In the genomic region with DNA sequence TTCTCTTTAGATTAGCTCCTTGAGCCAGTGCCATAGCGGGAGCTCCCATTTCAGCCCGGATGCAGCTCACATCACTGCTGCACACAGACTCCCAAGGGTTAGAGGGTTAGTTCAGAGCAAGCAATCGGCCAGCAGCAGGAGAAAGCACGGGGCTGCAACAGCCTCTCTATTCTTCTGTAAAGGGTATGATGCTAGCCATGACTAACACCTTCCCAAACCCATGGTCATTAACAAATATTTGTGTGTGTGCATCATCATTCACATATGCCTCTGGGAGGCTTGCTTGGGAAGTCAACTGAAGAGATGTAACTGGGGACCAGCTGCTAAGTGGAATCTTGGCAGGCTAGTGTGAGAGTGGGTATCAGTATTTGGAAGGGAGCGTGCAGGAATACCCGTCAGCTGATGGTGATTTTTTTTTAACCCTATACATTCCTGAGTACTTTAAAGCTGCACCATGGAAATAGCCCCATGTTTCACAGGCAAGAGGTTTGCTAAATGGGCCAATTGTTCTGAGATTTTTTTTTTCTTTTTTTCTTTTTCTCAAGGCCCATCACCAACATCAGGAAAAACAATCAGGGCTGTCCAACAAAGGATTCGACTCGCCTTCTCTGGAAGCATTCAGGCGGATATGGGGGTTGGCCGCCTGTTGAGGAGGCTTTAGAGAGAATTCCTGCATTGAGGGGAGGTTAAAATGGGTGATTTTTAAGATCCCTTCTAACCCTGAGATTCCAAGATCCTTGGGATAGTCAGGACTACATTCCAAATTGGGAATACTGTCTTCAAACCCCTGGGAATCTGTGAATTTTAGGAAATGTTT, we compare ENCODE assay signal across 8 cellular contexts. TPM values are rescaled to one million over a fixed set of nuclear protein-coding genes. Genes with fewer than 3 reads are reported as not detected.
DNase-seq lines count a peak whose midpoint lies in the region; ATAC-seq, FAIRE-seq and TF ChIP-seq lines count a peak whose summit lies in the region.

No MANE protein-coding gene starts in this region.

- peak; percentile 95 for FAIRE-seq in RCC 7860 (lab: Jason Lieb, UNC)

- no peaks in the 10 kb centered on the region for H3K9me3 Mint-ChIP-seq in activated T-helper 1 cell treated with anti-CD3 and anti-CD28 coated beads, Interleukin-12 subunit alpha, Interleukin-12 subunit beta, Interleukin-2, Interleukin-4 antibody, amounts not matched to agents 30 ng/mL and 10 ng/mL and 1 ng/mL, durations not matched to agents 14 hours and 24 hours and 36 hours

- no peaks in the 10 kb centered on the region for H3K27me3 ChIP-seq in mucosa of rectum (ENCODE audit: control insufficient read depth in 2 of 2, insufficient read depth in 2 of 2, low read length in 2 of 2)

- TF ChIP-seq CTCF in AG09319 (IDR thresholded peaks at IDR 0.05; ENCODE audit: low read depth, low read length) (no peak), fibroblast of mammary gland (conservative IDR thresholded peaks at IDR 0.05; ENCODE audit: control insufficient read depth, insufficient read depth, low read depth, low read length) (no peak)

- H3K27ac Mint-ChIP-seq in activated T-helper 1 cell treated with anti-CD3 and anti-CD28 coated beads, Interleukin-12 subunit alpha, Interleukin-12 subunit beta, Interleukin-2, Interleukin-4 antibody, amounts not matched to agents 30 ng/mL and 10 ng/mL and 1 ng/mL, durations not matched to agents 14 hours and 24 hours and 36 hours = no peak overlapping the region
- H3K27ac Mint-ChIP-seq in T-helper 17 cell = no peak overlapping the region

- H3K27me3 Mint-ChIP-seq in activated T-helper 1 cell treated with anti-CD3 and anti-CD28 coated beads, Interleukin-12 subunit alpha, Interleukin-12 subunit beta, Interleukin-2, Interleukin-4 antibody, amounts not matched to agents 30 ng/mL and 10 ng/mL and 1 ng/mL, durations not matched to agents 14 hours and 24 hours and 36 hours (ENCODE audit: insufficient read depth) = peaks cover 6% of the 10 kb centered on the region
- no peaks in the 10 kb centered on the region for H3K27me3 Mint-ChIP-seq in T-helper 17 cell

- H3K9me3 ChIP-seq in mucosa of rectum (ENCODE audit: control insufficient read depth in 2 of 2, low read length in 2 of 2) (no peaks in the 10 kb centered on the region), T-helper 17 cell (ENCODE audit: control insufficient read depth, low read length, poor library complexity, severe bottlenecking) (no peaks in the 10 kb centered on the region)

- no peak overlapping the region for H3K4me3 Mint-ChIP-seq in activated T-helper 1 cell treated with anti-CD3 and anti-CD28 coated beads, Interleukin-12 subunit alpha, Interleukin-12 subunit beta, Interleukin-2, Interleukin-4 antibody, amounts not matched to agents 30 ng/mL and 10 ng/mL and 1 ng/mL, durations not matched to agents 14 hours and 24 hours and 36 hours
- no peak overlapping the region for H3K4me3 Mint-ChIP-seq in T-helper 17 cell

- peaks cover 31% of the 10 kb centered on the region for H3K36me3 Mint-ChIP-seq in activated T-helper 1 cell treated with anti-CD3 and anti-CD28 coated beads, Interleukin-12 subunit alpha, Interleukin-12 subunit beta, Interleukin-2, Interleukin-4 antibody, amounts not matched to agents 30 ng/mL and 10 ng/mL and 1 ng/mL, durations not matched to agents 14 hours and 24 hours and 36 hours (ENCODE audit: low read depth)
- H3K36me3 Mint-ChIP-seq in T-helper 17 cell (ENCODE audit: low read depth) = peaks cover 2% of the 10 kb centered on the region

- H3K4me3 ChIP-seq in fibroblast of mammary gland (ENCODE audit: control insufficient read depth, low read depth, low read length) (peak overlapping the region; percentile 43), mucosa of rectum (ENCODE audit: low read length in 2 of 2) (peak overlapping the region; percentile 3 to 21)

- H3K36me3 ChIP-seq in mucosa of rectum (ENCODE audit: control insufficient read depth in 2 of 2, insufficient read depth in 2 of 2, low read length in 2 of 2) = peaks cover 7 to 8% of the 10 kb centered on the region in 2 donors

- no peaks in the 10 kb centered on the region for H3K4me1 Mint-ChIP-seq in activated T-helper 1 cell treated with anti-CD3 and anti-CD28 coated beads, Interleukin-12 subunit alpha, Interleukin-12 subunit beta, Interleukin-2, Interleukin-4 antibody, amounts not matched to agents 30 ng/mL and 10 ng/mL and 1 ng/mL, durations not matched to agents 14 hours and 24 hours and 36 hours (ENCODE audit: low read depth)
- peaks cover 5% of the 10 kb centered on the region for H3K4me1 Mint-ChIP-seq in T-helper 17 cell

- H3K27ac ChIP-seq in mucosa of rectum (ENCODE audit: low read depth in 2 of 2, low read length in 2 of 2) = peak overlapping the region in 1 of 2 donors; percentile 32

- intact Hi-C loops in activated T-helper 1 cell treated with anti-CD3 and anti-CD28 coated beads, Interleukin-12 subunit alpha, Interleukin-12 subunit beta, Interleukin-2, Interleukin-4 antibody, amounts not matched to agents 30 ng/mL and 10 ng/mL and 1 ng/mL, durations not matched to agents 14 hours and 24 hours and 36 hours (cut with micrococcal nuclease) = no loop called here

- no peak overlapping the region for H3K9ac ChIP-seq in mucosa of rectum (ENCODE audit: low read depth in 1 of 2, low read length in 2 of 2)

- ATAC-seq in T-helper 17 cell (no peak), GM19467 (IDR thresholded peaks at IDR 0.05; ENCODE audit: unreplicated experiment) (no peak)

- DNase-seq in AG09319 (ENCODE audit: extremely low read depth, low read depth) (peak; percentile 86), RCC 7860 (ENCODE audit: low spot score) (peak; percentile 97), fibroblast of mammary gland (ENCODE audit: low read depth) (peak; percentile 99), NCI-H524 (lab: John Stamatoyannopoulos, UW) (no peak), T-helper 17 cell (no peak)
- no peak for DNase-seq in activated T-helper 1 cell treated with anti-CD3 and anti-CD28 coated beads, Interleukin-12 subunit alpha, Interleukin-12 subunit beta, Interleukin-2, Interleukin-4 antibody, amounts not matched to agents 30 ng/mL and 10 ng/mL and 1 ng/mL, durations not matched to agents 14 hours and 24 hours and 36 hours (ENCODE audit: low spot score)

- no peaks in the 10 kb centered on the region for H3K4me1 ChIP-seq in mucosa of rectum (ENCODE audit: control insufficient read depth in 2 of 2, insufficient read depth in 2 of 2, low read length in 2 of 2)

RNA-seq across cellular contexts. Expression of gene CCDC89, which starts 33.2 kb away (rescaled TPM):
- 0.39 and 0.62 TPM in 2 replicates for total RNA-seq in activated T-helper 1 cell treated with anti-CD3 and anti-CD28 coated beads, Interleukin-12 subunit alpha, Interleukin-12 subunit beta, Interleukin-2, Interleukin-4 antibody, amounts not matched to agents 30 ng/mL and 10 ng/mL and 1 ng/mL, durations not matched to agents 14 hours and 24 hours and 36 hours
- total RNA-seq in T-helper 17 cell = under 1 TPM; 0.27 to 0.47 TPM

RNA-seq across cellular contexts. Expression of gene CREBZF, which starts 54.3 kb away (rescaled TPM):
- total RNA-seq in activated T-helper 1 cell treated with anti-CD3 and anti-CD28 coated beads, Interleukin-12 subunit alpha, Interleukin-12 subunit beta, Interleukin-2, Interleukin-4 antibody, amounts not matched to agents 30 ng/mL and 10 ng/mL and 1 ng/mL, durations not matched to agents 14 hours and 24 hours and 36 hours = 52.0 and 55.9 TPM in 2 replicates
- total RNA-seq in T-helper 17 cell = 10 to 100 TPM; 46.6 to 50.5 TPM

Comparison
In these comparisons a context has a peak if more than half of its experiments do, and no peak if none do; other contexts are left out.
1. DNase-seq: peak in AG09319 (single experiment), RCC 7860 (single experiment) and fibroblast of mammary gland (single experiment); none in NCI-H524 (0 of 2), activated T-helper 1 cell treated with anti-CD3 and anti-CD28 coated beads, Interleukin-12 subunit alpha, Interleukin-12 subunit beta, Interleukin-2, Interleukin-4 antibody, amounts not matched to agents 30 ng/mL and 10 ng/mL and 1 ng/mL, durations not matched to agents 14 hours and 24 hours and 36 hours (single experiment) and T-helper 17 cell (0 of 3).